Comparison of ENCODE assay signal across 8 cellular contexts in genomic region chr4:56850910-56851309, GRCh38. TPM values are rescaled to one million over a fixed set of nuclear protein-coding genes. Genes with fewer than 3 reads are reported as not detected.
"Had no signal": no experiment of that assay in that cellular context is flagged by ENCODE, and none has a peak within 500 bp of the region (broad histone marks: within the 10 kb centered on the region; RNA-seq: fewer than 3 reads in every experiment).

No MANE protein-coding gene starts in this region.

- DNase-seq: GM23248, GOT3, H7, H9, HCEC 1CT, HFFc6 had no signal

- H3K36me3 ChIP-seq: HAP-1 had no signal

- H3K4me3 ChIP-seq: GM23248, GM23338, HAP-1 had no signal

- H3K4me2 ChIP-seq: GM23338 had no signal

- H3K4me1 ChIP-seq: HAP-1 had no signal

- H3K27ac ChIP-seq: GM23248 had no signal

- H3K9me3 ChIP-seq: HAP-1 had no signal

- H2AFZ ChIP-seq: GM23248, GM23338 had no signal

RNA-seq across cellular contexts. Expression of gene SPINK2, which starts 29.4 kb away (rescaled TPM):
- total RNA-seq: GM23248, HFFc6 had no signal
- polyA plus RNA-seq: GM23248 had no signal
